Comparison of ENCODE assay signal across 30 cellular contexts in genomic region chr15:45373961-45374360, GRCh38. TPM values are rescaled to one million over a fixed set of nuclear protein-coding genes. Genes with fewer than 3 reads are reported as not detected.
A peak's percentile ranks its signal among the peaks of the same experiment; 100 is the strongest.
DNase-seq lines count a peak whose midpoint lies in the region; ATAC-seq and TF ChIP-seq lines count a peak whose summit lies in the region.
"Had no signal": no experiment of that assay in that cellular context is flagged by ENCODE, and none has a peak within 500 bp of the region (broad histone marks: within the 10 kb centered on the region; RNA-seq: fewer than 3 reads in every experiment).

No MANE protein-coding gene starts in this region.

- H3K4me1 Mint-ChIP-seq in endodermal cell (peaks cover 44% of the 10 kb centered on the region), progenitor cell of endocrine pancreas (ENCODE audit: low read depth) (peaks cover 44% of the 10 kb centered on the region)

- peaks cover 8% of the 10 kb centered on the region for H3K36me3 ChIP-seq in left ventricle myocardium inferior
- peaks cover 0 to 61% (median under 1%) of the 10 kb centered on the region in 9 donors for H3K36me3 ChIP-seq in heart right ventricle
- peaks cover 24% of the 10 kb centered on the region for H3K36me3 ChIP-seq in endodermal cell (ENCODE audit: control insufficient read depth, insufficient read depth, low read length)
- H3K36me3 ChIP-seq: HAP-1 had no signal

- H3K27me3 ChIP-seq in left ventricle myocardium inferior (ENCODE audit: low read depth) (no peaks in the 10 kb centered on the region), heart right ventricle (peaks cover 0 to 30% (median 0%) of the 10 kb centered on the region in 7 donors), endodermal cell (ENCODE audit: control insufficient read depth, insufficient read depth, low read length, poor library complexity, severe bottlenecking) (peaks cover 5% of the 10 kb centered on the region)

- H3K4me3 ChIP-seq in left ventricle myocardium inferior (no peak overlapping the region), heart right ventricle (no peak overlapping the region), endodermal cell (ENCODE audit: low read length) (peak overlapping the region; percentile 3)
- H3K4me3 ChIP-seq: GM12878, HAP-1 had no signal

- H3K36me3 Mint-ChIP-seq in endodermal cell (ENCODE audit: low read depth): peaks cover 15% of the 10 kb centered on the region
- H3K36me3 Mint-ChIP-seq in progenitor cell of endocrine pancreas (ENCODE audit: insufficient read depth): peaks cover 15% of the 10 kb centered on the region
- H3K36me3 Mint-ChIP-seq: CD8-positive, alpha-beta T cell had no signal

- intact Hi-C loops in left ventricle myocardium inferior (cut with micrococcal nuclease) (no loop called here), heart right ventricle (cut with DNase I) (no loop called here)

- DNase-seq in left ventricle myocardium inferior (no peak), heart right ventricle (no peak), endodermal cell (no peak), progenitor cell of endocrine pancreas (ENCODE audit: low spot score, unreplicated experiment) (no peak), DMS53 treated with DMSO at 0.1 percent for 48 hours (lab: John Stamatoyannopoulos, UW; ENCODE audit: unreplicated experiment) (no peak), MV-4-11 (lab: John Stamatoyannopoulos, UW) (no peak), globus pallidus (ENCODE audit: low spot score) (no peak)
- DNase-seq: Caco-2; CD8-positive, alpha-beta T cell; DMS79; EL; GDM1; GOT3; IMR-90; KG1; MM.1S; NCI-H1048; NCI-H1417; NCI-H1694; NCI-H2081; NCI-H2227 treated with DMSO at 0.1 percent for 48 hours; NCI-H526 treated with DMSO at 0.1 percent for 48 hours; SHP77 had no signal

- peaks cover 76% of the 10 kb centered on the region for H3K4me1 ChIP-seq in left ventricle myocardium inferior
- peaks cover 0 to 64% (median 24%) of the 10 kb centered on the region in 9 donors for H3K4me1 ChIP-seq in heart right ventricle
- H3K4me1 ChIP-seq in endodermal cell (ENCODE audit: control insufficient read depth, insufficient read depth, low read length): no peaks in the 10 kb centered on the region

- TF ChIP-seq CTCF in left ventricle myocardium inferior (IDR thresholded peaks at IDR 0.05; ENCODE audit: borderline replicate concordance): no peak
- TF ChIP-seq CTCF in heart right ventricle (IDR thresholded peaks at IDR 0.05): no peak
- no peak for TF ChIP-seq CTCF in endodermal cell (conservative IDR thresholded peaks at IDR 0.05)
- TF ChIP-seq CTCF in progenitor cell of endocrine pancreas (IDR thresholded peaks at IDR 0.05; ENCODE audit: unreplicated experiment): no peak

- H3K9me3 Mint-ChIP-seq in endodermal cell (no peaks in the 10 kb centered on the region), progenitor cell of endocrine pancreas (ENCODE audit: low read depth) (peaks cover 3% of the 10 kb centered on the region)
- H3K9me3 Mint-ChIP-seq: CD8-positive, alpha-beta T cell had no signal

- H3K9me3 ChIP-seq in left ventricle myocardium inferior (replicated peaks): no peaks in the 10 kb centered on the region
- no peaks in the 10 kb centered on the region for H3K9me3 ChIP-seq in heart right ventricle
- H3K9me3 ChIP-seq in endodermal cell (ENCODE audit: control insufficient read depth, low read length): no peaks in the 10 kb centered on the region
- H3K9me3 ChIP-seq: Caco-2, HAP-1 had no signal

- H3K27me3 Mint-ChIP-seq in endodermal cell (ENCODE audit: insufficient read depth): peaks cover 15% of the 10 kb centered on the region
- peaks cover 31% of the 10 kb centered on the region for H3K27me3 Mint-ChIP-seq in progenitor cell of endocrine pancreas

- H3K27ac Mint-ChIP-seq in endodermal cell (no peak overlapping the region), progenitor cell of endocrine pancreas (no peak overlapping the region)
- H3K27ac Mint-ChIP-seq: B cell; CD8-positive, alpha-beta T cell had no signal

- H3K27ac ChIP-seq in left ventricle myocardium inferior (replicated peaks) (peak overlapping the region; percentile 3), heart right ventricle (peak overlapping the region in 1 of 10 donors; percentile 6), endodermal cell (ENCODE audit: low read depth, low read length) (no peak overlapping the region)
- H3K27ac ChIP-seq: 22Rv1, C4-2B, RWPE1 had no signal

- H3K4me3 Mint-ChIP-seq in endodermal cell: no peak overlapping the region
- H3K4me3 Mint-ChIP-seq in progenitor cell of endocrine pancreas (ENCODE audit: low read depth): peak overlapping the region; percentile 27
- H3K4me3 Mint-ChIP-seq: B cell; CD8-positive, alpha-beta T cell had no signal

- H3K9ac ChIP-seq in endodermal cell (ENCODE audit: extremely low read depth, low read length, poor library complexity, severe bottlenecking): no peak overlapping the region

- no peak for ATAC-seq in heart right ventricle
- ATAC-seq: CD8-positive, alpha-beta T cell; GM12878; Panc1 had no signal

- WGBS in heart right ventricle, 2 donors: 70 to 78% methylated on average over 3 of the region's 3 CpGs
- 89% methylated on average over 1 to 2 of the region's 3 CpGs for WGBS in endodermal cell (ENCODE audit: insufficient coverage in 1 of 2, insufficient read length in 1 of 2), 2 experiments

RNA-seq across cellular contexts. Expression of gene GATM, which starts 4.4 kb away (rescaled TPM):
- 9.3 TPM for total RNA-seq in left ventricle myocardium inferior
- 10 to 100 TPM in 9 of 10 donors, 1 to 10 TPM in 1; 9.6 to 97.8 (median 30.8) TPM for total RNA-seq in heart right ventricle
- 1 to 10 TPM; 4.7 to 8.6 TPM for polyA plus RNA-seq in heart right ventricle
- 10 to 100 TPM; 35.2 to 83.4 TPM for total RNA-seq in endodermal cell
- polyA plus RNA-seq in endodermal cell (2013, experiment 1 of 2): 33.7 TPM
- polyA plus RNA-seq in endodermal cell (2013, experiment 2 of 2): 43.5 TPM
- total RNA-seq in progenitor cell of endocrine pancreas: 64.1 and 75.5 TPM in 2 replicates
